ENCODE assay signal across 1 cellular context in the genomic region with DNA sequence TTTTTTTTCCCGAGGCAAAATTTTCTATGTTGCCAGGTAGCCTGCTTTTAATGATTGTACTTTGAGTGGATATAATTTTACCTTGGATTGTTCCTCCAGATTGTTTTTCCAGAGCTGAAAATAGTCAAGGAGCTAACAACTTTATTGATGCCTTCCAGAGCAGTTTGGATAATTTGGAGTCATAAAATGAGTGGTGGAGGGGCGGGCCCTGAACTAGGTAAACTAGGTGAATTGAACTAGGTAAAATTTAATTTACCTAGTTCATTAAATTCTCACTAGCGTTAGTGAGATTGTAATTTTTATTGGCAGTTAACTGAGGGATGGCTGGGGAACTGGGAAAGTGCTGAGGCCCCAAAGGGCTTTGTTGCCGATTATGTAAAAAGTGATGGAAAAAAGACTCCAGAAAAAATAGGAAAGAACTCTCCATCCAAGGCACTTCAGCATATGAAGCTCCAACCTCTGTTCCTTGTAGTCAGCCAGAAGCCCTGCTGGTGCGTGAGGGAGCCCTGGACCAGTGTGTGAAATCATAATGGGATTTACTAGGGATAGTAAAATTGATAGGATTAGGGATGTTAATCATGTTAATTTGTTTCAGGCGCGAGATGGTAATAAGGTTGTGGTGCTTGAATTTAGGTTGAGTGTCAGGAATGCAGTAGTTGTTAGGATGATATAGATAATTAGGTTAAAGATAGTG.
TF ChIP-seq lines count a peak whose summit lies in the region.

No MANE protein-coding gene starts in this region.

TF ChIP-seq in A549, 52 proteins besides CTCF, POLR2A, EP300 and RAD21 (continued from another document):
- TF ChIP-seq BHLHE40 (IDR thresholded peaks at IDR 0.05; ENCODE audit: low read depth, low read length): no peak
TF ChIP-seq in A549: peak in this region for 0.
